ENCODE assay signal across 8 cellular contexts in the genomic region with DNA sequence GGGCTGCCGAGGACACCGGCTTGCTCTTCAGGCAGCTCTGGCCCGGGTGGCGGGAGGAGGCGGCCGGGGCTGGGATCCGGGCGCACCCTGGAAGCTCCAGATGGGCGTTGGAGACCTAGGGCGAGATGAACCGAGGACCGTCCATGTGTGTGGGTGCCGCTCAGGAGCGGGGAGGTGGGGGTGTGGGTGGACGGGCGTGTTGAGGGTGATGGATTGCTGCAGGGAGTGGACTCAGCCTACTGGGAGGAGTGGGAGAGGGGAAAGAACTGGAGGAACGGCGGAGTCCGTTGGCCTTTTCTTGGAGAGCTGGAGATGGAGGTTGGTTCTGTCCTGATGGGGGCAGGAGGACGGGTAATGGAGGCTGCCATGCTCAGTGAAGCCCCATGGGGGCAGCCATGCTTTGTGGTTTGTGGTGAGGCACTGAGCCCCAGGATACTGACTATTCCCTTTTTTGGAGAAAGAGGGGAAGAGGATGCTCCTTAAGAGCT.
DNase-seq lines count a peak whose midpoint lies in the region; ATAC-seq lines count a peak whose summit lies in the region.

No MANE protein-coding gene starts in this region.

- H3K36me3 ChIP-seq in iPS-15b (ENCODE audit: control insufficient read depth, insufficient read depth, low read length), result no peaks in the 10 kb centered on the region

- no peak for DNase-seq in T-helper 2 cell treated with Interferon-gamma antibody and Interleukin-4, amounts not matched to agents 5 μg/mL and 100 μg/mL, for 36 hours (ENCODE audit: low spot score)
- no peak for DNase-seq in T-helper 2 cell
- DNase-seq in Kasumi-1 (lab: John Stamatoyannopoulos, UW), result peak; percentile 71 to 72
- peak; percentile 13 for DNase-seq in activated naive CD4-positive, alpha-beta T cell treated with anti-CD3 and anti-CD28 coated beads, Interleukin-2, amount 50 U/mL, for 16 hours
- DNase-seq in stromal cell of bone marrow (ENCODE audit: low read depth), result peak; percentile 33
- no peak for DNase-seq in COLO668 (lab: John Stamatoyannopoulos, UW; ENCODE audit: unreplicated experiment)

- H3K27ac Mint-ChIP-seq in T-helper 2 cell treated with Interferon-gamma antibody and Interleukin-4, amounts not matched to agents 5 μg/mL and 100 μg/mL, for 36 hours, result no peak overlapping the region

- peaks cover 38% of the 10 kb centered on the region for H3K27me3 Mint-ChIP-seq in T-helper 2 cell treated with Interferon-gamma antibody and Interleukin-4, amounts not matched to agents 5 μg/mL and 100 μg/mL, for 36 hours (ENCODE audit: low read depth)

- peaks cover 11% of the 10 kb centered on the region for H3K4me1 Mint-ChIP-seq in T-helper 2 cell treated with Interferon-gamma antibody and Interleukin-4, amounts not matched to agents 5 μg/mL and 100 μg/mL, for 36 hours (ENCODE audit: low read depth)

- H3K4me1 ChIP-seq in iPS-15b (ENCODE audit: control insufficient read depth, insufficient read depth, low read length), result no peaks in the 10 kb centered on the region

- H3K4me3 ChIP-seq in iPS-15b (ENCODE audit: low read depth, low read length), result peak overlapping the region; percentile 12

- H3K36me3 Mint-ChIP-seq in T-helper 2 cell treated with Interferon-gamma antibody and Interleukin-4, amounts not matched to agents 5 μg/mL and 100 μg/mL, for 36 hours (ENCODE audit: low read depth), result peaks cover 4% of the 10 kb centered on the region

- ATAC-seq in HG03280 (IDR thresholded peaks at IDR 0.05; ENCODE audit: unreplicated experiment), result no peak

- peaks cover 46% of the 10 kb centered on the region for H3K27me3 ChIP-seq in iPS-15b (ENCODE audit: control insufficient read depth, insufficient read depth, low read length)

- H3K9me3 ChIP-seq in iPS-15b (ENCODE audit: control insufficient read depth, insufficient read depth, low read length), result no peaks in the 10 kb centered on the region

- H3K9me3 Mint-ChIP-seq in T-helper 2 cell treated with Interferon-gamma antibody and Interleukin-4, amounts not matched to agents 5 μg/mL and 100 μg/mL, for 36 hours, result no peaks in the 10 kb centered on the region

- no peak overlapping the region for H3K9ac ChIP-seq in iPS-15b (ENCODE audit: low read depth, low read length)

- H3K4me3 Mint-ChIP-seq in T-helper 2 cell treated with Interferon-gamma antibody and Interleukin-4, amounts not matched to agents 5 μg/mL and 100 μg/mL, for 36 hours, result peak overlapping the region; percentile 19

Comparison
In these comparisons a context has a peak if more than half of its experiments do, and no peak if none do; other contexts are left out.
1. DNase-seq: peak in Kasumi-1 (2 of 2), activated naive CD4-positive, alpha-beta T cell treated with anti-CD3 and anti-CD28 coated beads, Interleukin-2, amount 50 U/mL, for 16 hours (single experiment) and stromal cell of bone marrow (single experiment); none in T-helper 2 cell treated with Interferon-gamma antibody and Interleukin-4, amounts not matched to agents 5 μg/mL and 100 μg/mL, for 36 hours (single experiment), T-helper 2 cell (0 of 5) and COLO668 (single experiment).